In the genomic region with DNA sequence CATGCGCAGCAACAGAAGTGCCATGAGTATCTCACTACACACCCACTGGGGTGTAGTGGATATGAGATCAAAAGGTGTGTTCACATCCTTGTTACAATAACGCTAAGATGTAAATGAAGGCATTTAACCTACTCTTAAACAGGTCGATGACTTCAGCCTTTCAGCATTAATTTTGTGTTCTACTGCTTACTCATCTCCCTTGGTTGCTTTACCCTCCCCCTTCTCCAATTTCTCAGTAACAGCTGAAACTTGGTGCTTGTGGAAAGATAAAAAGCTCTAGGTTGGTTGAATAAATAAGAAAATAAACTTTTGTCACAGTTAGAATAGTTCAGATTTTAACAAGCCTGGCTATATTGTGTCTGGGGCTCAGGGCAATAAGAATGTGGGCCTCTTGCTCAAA, we compare ENCODE assay signal across 1 cellular context.
TF ChIP-seq lines count a peak whose summit lies in the region.

No MANE protein-coding gene starts in this region.

TF ChIP-seq in SK-N-SH, 30 proteins besides CTCF, POLR2A, EP300 and RAD21 (continued from another document):
- no peak for TF ChIP-seq IRF3 (IDR thresholded peaks at IDR 0.05; ENCODE audit: low read depth, low read length)
- TF ChIP-seq RXRA (IDR thresholded peaks at IDR 0.05; ENCODE audit: borderline replicate concordance, low read depth) = no peak
- no peak for TF ChIP-seq RFX5 (IDR thresholded peaks at IDR 0.05; ENCODE audit: low read length)
